In the genomic region with DNA sequence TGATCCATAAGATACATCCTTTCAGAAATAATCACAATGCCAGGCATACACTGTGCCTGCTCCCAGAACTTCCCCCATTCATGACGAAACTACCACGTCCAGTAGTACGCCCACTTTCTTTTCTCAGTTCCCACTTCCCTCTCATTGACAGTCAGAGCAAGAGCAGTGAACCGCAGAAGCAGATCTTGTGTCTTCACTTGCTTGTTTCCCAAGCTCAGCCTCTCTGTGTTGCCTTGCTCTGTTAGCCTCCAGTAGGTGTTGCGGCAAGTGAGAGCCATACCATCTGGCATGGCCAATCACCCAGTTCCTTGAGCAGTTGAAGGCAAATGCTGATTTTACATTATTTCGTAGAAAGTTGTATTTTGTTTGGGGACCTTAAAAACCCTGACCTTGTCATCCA, we compare ENCODE assay signal across 8 cellular contexts. TPM values are rescaled to one million over a fixed set of nuclear protein-coding genes. Genes with fewer than 3 reads are reported as not detected.
DNase-seq lines count a peak whose midpoint lies in the region; ATAC-seq, FAIRE-seq and TF ChIP-seq lines count a peak whose summit lies in the region.

No MANE protein-coding gene starts in this region.

- intact Hi-C loops in sciatic nerve (cut with DNase I) = no loop called here

- peaks cover 22% of the 10 kb centered on the region for H3K27me3 Mint-ChIP-seq in activated naive CD8-positive, alpha-beta T cell treated with anti-CD3 and anti-CD28 coated beads for 36 hours

- peak; percentile 77 for ATAC-seq in GM18502 (IDR thresholded peaks at IDR 0.05; ENCODE audit: poor library complexity, unreplicated experiment)
- ATAC-seq in GM21447 (IDR thresholded peaks at IDR 0.05; ENCODE audit: unreplicated experiment) = peak; percentile 81
- ATAC-seq in HG03571 (IDR thresholded peaks at IDR 0.05; ENCODE audit: unreplicated experiment) = peak; percentile 69
- ATAC-seq in sciatic nerve = peak; percentile 27

- H3K27ac ChIP-seq in brain microvascular endothelial cell = no peak overlapping the region

- TF ChIP-seq CTCF in brain microvascular endothelial cell (IDR thresholded peaks at IDR 0.05; ENCODE audit: low read depth, low read length, missing control alignments) = no peak
- TF ChIP-seq CTCF in D721Med (IDR thresholded peaks at IDR 0.05; ENCODE audit: insufficient read depth, missing control alignments) = no peak

- H3K27ac Mint-ChIP-seq in activated naive CD8-positive, alpha-beta T cell treated with anti-CD3 and anti-CD28 coated beads for 36 hours = peak overlapping the region; percentile 65

- in situ Hi-C loops in brain microvascular endothelial cell (cut with HindIII; ENCODE audit: low pct_ligation_motif_present, low sequenced_read_pairs) = no loop called here

- peaks cover 47% of the 10 kb centered on the region for H3K4me1 Mint-ChIP-seq in activated naive CD8-positive, alpha-beta T cell treated with anti-CD3 and anti-CD28 coated beads for 36 hours

- H3K27me3 ChIP-seq in brain microvascular endothelial cell (replicated peaks) = no peaks in the 10 kb centered on the region

- no peaks in the 10 kb centered on the region for H3K36me3 Mint-ChIP-seq in activated naive CD8-positive, alpha-beta T cell treated with anti-CD3 and anti-CD28 coated beads for 36 hours

- no peak overlapping the region for H3K4me3 Mint-ChIP-seq in activated naive CD8-positive, alpha-beta T cell treated with anti-CD3 and anti-CD28 coated beads for 36 hours

- no peak for FAIRE-seq in D721Med (lab: Jason Lieb, UNC)

- no peaks in the 10 kb centered on the region for H3K36me3 ChIP-seq in brain microvascular endothelial cell (replicated peaks)

- peak; percentile 44 for DNase-seq in activated naive CD8-positive, alpha-beta T cell treated with anti-CD3 and anti-CD28 coated beads for 36 hours
- DNase-seq in sciatic nerve (ENCODE audit: low spot score) (no peak), NCI-H1436 (lab: John Stamatoyannopoulos, UW) (no peak), brain microvascular endothelial cell (no peak), D721Med (ENCODE audit: insufficient read length, low spot score) (no peak)

- peaks cover 2% of the 10 kb centered on the region for H3K9me3 Mint-ChIP-seq in activated naive CD8-positive, alpha-beta T cell treated with anti-CD3 and anti-CD28 coated beads for 36 hours

- H3K4me3 ChIP-seq in brain microvascular endothelial cell (ENCODE audit: low read depth, low read length) = no peak overlapping the region

RNA-seq across cellular contexts. Expression of a gene that starts 11.7 kb away (rescaled TPM):
- under 1 TPM; 0.82 to 0.89 TPM for total RNA-seq in activated naive CD8-positive, alpha-beta T cell treated with anti-CD3 and anti-CD28 coated beads for 36 hours
- 33.1 TPM for total RNA-seq in sciatic nerve

Comparison
In these comparisons a context has a peak if more than half of its experiments do, and no peak if none do; other contexts are left out.
1. ATAC-seq: peak in every context shown above with its lines; median percentile 81 in GM21447; 77 in GM18502; 69 in HG03571; 27 in sciatic nerve.
2. RNA of a gene that starts 11.7 kb away (total RNA-seq): 33.1 TPM in sciatic nerve (single experiment); 0.82 to 0.89 TPM in activated naive CD8-positive, alpha-beta T cell treated with anti-CD3 and anti-CD28 coated beads for 36 hours; every median in the first group is over 10 times any median in the second.